25 cellular contexts compared by ENCODE assay signal in genomic region chr1:57605933-57606332, GRCh38.
A peak's percentile ranks its signal among the peaks of the same experiment; 100 is the strongest.
DNase-seq lines count a peak whose midpoint lies in the region; ATAC-seq, FAIRE-seq and TF ChIP-seq lines count a peak whose summit lies in the region.
"Had no signal": no experiment of that assay in that cellular context is flagged by ENCODE, and none has a peak within 500 bp of the region (broad histone marks: within the 10 kb centered on the region; RNA-seq: fewer than 3 reads in every experiment).

No MANE protein-coding gene starts in this region.

- no peak overlapping the region for H3K14ac ChIP-seq in H1 (ENCODE audit: insufficient read length)

- H3K4me3 ChIP-seq in GM23338, result no peak overlapping the region
- H3K4me3 ChIP-seq in HUES64 (ENCODE audit: low read length), result no peak overlapping the region
- no peak overlapping the region for H3K4me3 ChIP-seq in H1 (ENCODE audit: extremely low read depth in 1 of 4, insufficient read depth in 2 of 4, low read depth in 3 of 4, low read length in 4 of 4)
- no peak overlapping the region for H3K4me3 ChIP-seq in iPS DF 6.9 (ENCODE audit: low read length)

- CTCF ChIA-PET in H1 (lab: Charles Lee; ENCODE audit: partially characterized antibody), result interaction anchor here (0.6 kb wide), 1 partner anchor 53 kb away, joined by 3 read pairs; no protein-coding TSS in a partner anchor
- CTCF ChIA-PET in activated CD4-positive, alpha-beta memory T cell treated with anti-CD3 and anti-CD28 coated beads for 36 hours (lab: Charles Lee), result no interaction called here

- peak; percentile 49 for DNase-seq in GM23338 (ENCODE audit: low spot score)
- no peak for DNase-seq in H1 (ENCODE audit: low read depth in 1 of 2, low spot score in 2 of 2)
- DNase-seq in iPS DF 6.9 (ENCODE audit: low read depth, low spot score), result peak; percentile 37
- DNase-seq in HuH-7.5 (ENCODE audit: low spot score), result no peak
- DNase-seq in AG08395 (ENCODE audit: low spot score), result no peak
- DNase-seq in activated CD4-positive, alpha-beta memory T cell treated with anti-CD3 and anti-CD28 coated beads for 36 hours, result no peak
- DNase-seq: 8988T; BE2C; C1 segment of cervical spinal cord; CD4-positive, CD25-positive, alpha-beta regulatory T cell; CD8-positive, alpha-beta memory T cell; COR-L47; DMS 273 treated with DMSO at 0.1 percent for 48 hours; DMS53; DND-41; EL; HFFc6 had no signal

- WGBS in HUES64, result 38% methylated on average over 7 of the region's 8 CpGs
- 59% methylated on average over 8 of the region's 8 CpGs; no CpG with 5 or more reads in 1 of the 2 experiments for WGBS in H1 (ENCODE audit: extremely low coverage in 1 of 2, insufficient coverage in 1 of 2, insufficient read length in 1 of 2, insufficient replicate concordance in 2 of 2, low coverage in 1 of 2, low lambda C conversion rate in 2 of 2, missing lambda C conversion rate in 1 of 2), 2 experiments
- no CpG with 5 or more reads among the region's 8 CpGs for WGBS in iPS DF 6.9 (ENCODE audit: insufficient coverage, insufficient read length)

- no peak for TF ChIP-seq RAD21 in H1 (IDR thresholded peaks at IDR 0.05 in 1 of 2, conservative IDR thresholded peaks at IDR 0.05 in 1 of 2; ENCODE audit: low read depth in 2 of 2, low read length in 2 of 2)

- H3K27ac ChIP-seq in GM23338 (ENCODE audit: low read depth), result no peak overlapping the region
- peak overlapping the region; percentile 50; the same call in 1 of the 2 replicates for H3K27ac ChIP-seq in HUES64 (ENCODE audit: low read depth, low read length)
- H3K27ac ChIP-seq in H1 (ENCODE audit: low read depth, low read length), result no peak overlapping the region
- H3K27ac ChIP-seq in iPS DF 6.9 (ENCODE audit: low read length), result no peak overlapping the region
- H3K27ac ChIP-seq: KMS-11 had no signal

- no peak overlapping the region for H4K8ac ChIP-seq in H1 (ENCODE audit: extremely low read depth, insufficient read depth, low read length)

- no peak overlapping the region for H3K18ac ChIP-seq in H1 (ENCODE audit: extremely low read depth, low read length)

- TF ChIP-seq POLR2A in H1 (IDR thresholded peaks at IDR 0.05; ENCODE audit: control extremely low read depth in 1 of 2, low read depth in 2 of 2, low read length in 2 of 2), result no peak

- no peak overlapping the region for H2BK20ac ChIP-seq in H1 (ENCODE audit: low read length)

- 0 out of 2 replicates have a peak overlapping the region, but pooled peaks have one; percentile 25 for H2BK5ac ChIP-seq in H1 (ENCODE audit: low read depth, low read length)

- TF ChIP-seq CTCF in GM23338 (conservative IDR thresholded peaks at IDR 0.05; ENCODE audit: low read depth in 2 of 2) (no peak), H1 (IDR thresholded peaks at IDR 0.05; ENCODE audit: control extremely low read depth in 1 of 3, insufficient read depth in 1 of 3, low read depth in 1 of 3, low read length in 3 of 3) (no peak)

- intact Hi-C loops in activated CD4-positive, alpha-beta memory T cell treated with anti-CD3 and anti-CD28 coated beads for 36 hours (cut with micrococcal nuclease), result no loop called here

- H3K4me1 ChIP-seq in GM23338 (ENCODE audit: insufficient read depth) (peaks cover 28% of the 10 kb centered on the region; the same call in 1 of the 2 replicates), HUES64 (ENCODE audit: insufficient read depth, low read length) (peaks cover 28% of the 10 kb centered on the region), H1 (replicated peaks in 1 of 4; ENCODE audit: control insufficient read depth in 3 of 4, insufficient read depth in 4 of 4, low read length in 3 of 4) (peaks cover 0 to 11% (median 4%) of the 10 kb centered on the region in 4 experiments; a peak in 2 of 7 replicates), iPS DF 6.9 (ENCODE audit: control insufficient read depth, insufficient read depth, low read length) (no peaks in the 10 kb centered on the region; the same call in 1 of the 2 replicates)
- H3K4me1 ChIP-seq: BE2C had no signal

- H3K4me3 Mint-ChIP-seq in GM23338, result no peak overlapping the region; the same call in 2 of the 3 replicates
- H3K4me3 Mint-ChIP-seq in activated CD4-positive, alpha-beta memory T cell treated with anti-CD3 and anti-CD28 coated beads for 36 hours, result no peak overlapping the region
- H3K4me3 Mint-ChIP-seq: CD4-positive, CD25-positive, alpha-beta regulatory T cell; CD8-positive, alpha-beta memory T cell; HFFc6 had no signal

- no peak overlapping the region for H3K23ac ChIP-seq in H1 (ENCODE audit: insufficient read length)

- H4K20me1 ChIP-seq in GM23338 (replicated peaks; ENCODE audit: insufficient read depth) (no peaks in the 10 kb centered on the region), H1 (replicated peaks in 1 of 2; ENCODE audit: control insufficient read depth in 1 of 2, insufficient read depth in 2 of 2, low read length in 2 of 2) (no peaks in the 10 kb centered on the region)

- H2BK12ac ChIP-seq in H1 (ENCODE audit: low read depth, low read length), result no peak overlapping the region

- H2AK5ac ChIP-seq in H1 (ENCODE audit: low read depth, low read length), result no peak overlapping the region

- no peaks in the 10 kb centered on the region for H3K9me2 ChIP-seq in GM23338 (ENCODE audit: insufficient read depth)

- peaks cover 40% of the 10 kb centered on the region for H3K4me1 Mint-ChIP-seq in GM23338
- no peaks in the 10 kb centered on the region for H3K4me1 Mint-ChIP-seq in activated CD4-positive, alpha-beta memory T cell treated with anti-CD3 and anti-CD28 coated beads for 36 hours (ENCODE audit: low read depth)
- H3K4me1 Mint-ChIP-seq: CD4-positive, CD25-positive, alpha-beta regulatory T cell; CD8-positive, alpha-beta memory T cell had no signal

- peak; percentile 24 for FAIRE-seq in H1 (lab: Jason Lieb, UNC)
- FAIRE-seq: GM12891, GM19239, H54, HepG2 had no signal

- H3K79me1 ChIP-seq in H1 (ENCODE audit: low read depth, low read length), result no peaks in the 10 kb centered on the region

- H2AFZ ChIP-seq in GM23338 (no peak overlapping the region), H1 (ENCODE audit: low read length) (no peak overlapping the region)

- ATAC-seq in GM23338 (peak; percentile 28; the same call in 2 of the 3 replicates), GM21526 (IDR thresholded peaks at IDR 0.05; ENCODE audit: low FRiP score, unreplicated experiment) (no peak)
- ATAC-seq: HCT116, HepG2 had no signal

- H3K4me2 ChIP-seq in GM23338 (peak overlapping the region; percentile 27; the same call in 1 of the 2 replicates), H1 (ENCODE audit: insufficient read depth in 1 of 2, low read depth in 2 of 2, low read length in 2 of 2) (no peak overlapping the region)
- H3K4me2 ChIP-seq: KMS-11 had no signal

- H3K36me3 Mint-ChIP-seq in GM23338 (ENCODE audit: low read depth), result no peaks in the 10 kb centered on the region; the same call in 2 of the 3 replicates
- H3K36me3 Mint-ChIP-seq in activated CD4-positive, alpha-beta memory T cell treated with anti-CD3 and anti-CD28 coated beads for 36 hours, result no peaks in the 10 kb centered on the region
- H3K36me3 Mint-ChIP-seq: CD4-positive, CD25-positive, alpha-beta regulatory T cell; CD8-positive, alpha-beta memory T cell had no signal

- no peak overlapping the region for H3K56ac ChIP-seq in H1 (replicated peaks; ENCODE audit: insufficient read length, low read depth, low read length)

- H3K27me3 Mint-ChIP-seq in GM23338 (ENCODE audit: insufficient read depth, low read depth, poor library complexity), result no peaks in the 10 kb centered on the region
- H3K27me3 Mint-ChIP-seq in activated CD4-positive, alpha-beta memory T cell treated with anti-CD3 and anti-CD28 coated beads for 36 hours, result peaks cover 2% of the 10 kb centered on the region

- no peaks in the 10 kb centered on the region for H3K9me3 ChIP-seq in HUES64 (ENCODE audit: insufficient read depth, low read depth, low read length)
- no peaks in the 10 kb centered on the region for H3K9me3 ChIP-seq in H1 (ENCODE audit: insufficient read depth in 2 of 2, low read depth in 1 of 2, low read length in 1 of 2)
- H3K9me3 ChIP-seq in iPS DF 6.9 (ENCODE audit: control insufficient read depth, insufficient read depth, low read length), result no peaks in the 10 kb centered on the region
- H3K9me3 ChIP-seq: BE2C had no signal

- H2BK15ac ChIP-seq in H1 (ENCODE audit: low read length), result no peak overlapping the region

- no peaks in the 10 kb centered on the region for H3K23me2 ChIP-seq in H1 (ENCODE audit: low read depth, low read length)

- H3K9me3 Mint-ChIP-seq in GM23338, result no peaks in the 10 kb centered on the region
- no peaks in the 10 kb centered on the region for H3K9me3 Mint-ChIP-seq in activated CD4-positive, alpha-beta memory T cell treated with anti-CD3 and anti-CD28 coated beads for 36 hours

- H3K9ac ChIP-seq in HUES64 (ENCODE audit: low read depth, low read length) (no peak overlapping the region), H1 (replicated peaks in 1 of 4; ENCODE audit: extremely low read depth in 1 of 4, low read depth in 3 of 4, low read length in 3 of 4) (no peak overlapping the region)
- H3K9ac ChIP-seq: KMS-11 had no signal

- no peaks in the 10 kb centered on the region for H3K79me2 ChIP-seq in GM23338 (replicated peaks; ENCODE audit: insufficient read depth)
- H3K79me2 ChIP-seq in H1 (ENCODE audit: control insufficient read depth in 1 of 2, insufficient read depth in 2 of 2, low read length in 2 of 2), result no peaks in the 10 kb centered on the region

- H3K36me3 ChIP-seq in GM23338 (ENCODE audit: insufficient read depth), result no peaks in the 10 kb centered on the region
- H3K36me3 ChIP-seq in HUES64 (ENCODE audit: insufficient read depth, low read length), result no peaks in the 10 kb centered on the region
- H3K36me3 ChIP-seq in H1 (ENCODE audit: control insufficient read depth in 2 of 4, insufficient read depth in 4 of 4, low read length in 3 of 4), result no peaks in the 10 kb centered on the region
- no peaks in the 10 kb centered on the region for H3K36me3 ChIP-seq in iPS DF 6.9 (ENCODE audit: control insufficient read depth, insufficient read depth, low read length)
- H3K36me3 ChIP-seq: BE2C had no signal

- TF ChIP-seq EP300 in H1 (IDR thresholded peaks at IDR 0.05; ENCODE audit: borderline replicate concordance in 1 of 2, low read depth in 2 of 2, low read length in 2 of 2), result no peak

- no peak overlapping the region for H4K5ac ChIP-seq in H1 (ENCODE audit: insufficient read length, low read depth, low read length)

- H3K27ac Mint-ChIP-seq in GM23338, result no peak overlapping the region
- H3K27ac Mint-ChIP-seq in activated CD4-positive, alpha-beta memory T cell treated with anti-CD3 and anti-CD28 coated beads for 36 hours, result no peak overlapping the region
- H3K27ac Mint-ChIP-seq: CD4-positive, CD25-positive, alpha-beta regulatory T cell; CD8-positive, alpha-beta memory T cell; HFFc6 had no signal

- H3K4ac ChIP-seq in H1 (replicated peaks; ENCODE audit: insufficient read length, low read depth, low read length), result no peak overlapping the region

- 0 out of 2 replicates have a peak, but pooled peaks cover 3% of the 10 kb centered on the region for H3F3A ChIP-seq in GM23338 (replicated peaks; ENCODE audit: low read depth)

- H4K91ac ChIP-seq in H1 (replicated peaks; ENCODE audit: insufficient read length, low read length), result no peak overlapping the region

- H3K27me3 ChIP-seq in GM23338 (ENCODE audit: insufficient read depth) (no peaks in the 10 kb centered on the region), HUES64 (ENCODE audit: insufficient read depth, low read length) (no peaks in the 10 kb centered on the region), H1 (replicated peaks in 1 of 4; ENCODE audit: control insufficient read depth in 3 of 4, extremely low read depth in 1 of 4, insufficient read depth in 3 of 4, low read length in 3 of 4) (no peaks in the 10 kb centered on the region), iPS DF 6.9 (ENCODE audit: control insufficient read depth, insufficient read depth, low read length) (no peaks in the 10 kb centered on the region)
- H3K27me3 ChIP-seq: BE2C had no signal

- POLR2A ChIA-PET in H1 (lab: Charles Lee; ENCODE audit: partially characterized antibody), result no interaction called here
- POLR2A ChIA-PET in activated CD4-positive, alpha-beta memory T cell treated with anti-CD3 and anti-CD28 coated beads for 36 hours (lab: Charles Lee), result no interaction called here

- no peak overlapping the region for H2BK120ac ChIP-seq in H1 (replicated peaks; ENCODE audit: low read depth, low read length)

Comparison
In these comparisons a context has a peak if more than half of its experiments do, and no peak if none do; other contexts are left out.
1. DNase-seq: peak in GM23338 (single experiment) and iPS DF 6.9 (single experiment); none in H1 (0 of 2), HuH-7.5 (single experiment), AG08395 (single experiment) and activated CD4-positive, alpha-beta memory T cell treated with anti-CD3 and anti-CD28 coated beads for 36 hours (single experiment).